ENCODE assay signal across 11 cellular contexts in the genomic region with DNA sequence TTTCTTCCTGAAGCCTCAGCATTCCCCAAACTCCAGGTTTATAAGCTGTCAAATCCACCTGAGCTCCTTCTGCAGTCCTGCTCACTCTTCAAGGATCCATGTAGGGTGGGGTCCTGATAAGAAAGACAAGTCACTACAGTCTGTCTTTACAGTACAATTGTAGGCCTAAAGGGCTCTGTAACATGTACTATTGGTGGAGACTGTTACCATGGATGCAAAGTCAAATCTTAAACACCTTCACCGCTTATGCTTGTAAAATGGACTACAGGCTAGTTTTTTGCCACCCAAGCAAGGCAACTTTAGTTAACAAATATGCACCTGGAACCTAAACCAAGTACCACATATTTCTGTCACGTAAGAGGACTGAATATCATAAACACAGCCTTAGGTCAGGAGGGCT. TPM values are rescaled to one million over a fixed set of nuclear protein-coding genes. Genes with fewer than 3 reads are reported as not detected.
DNase-seq lines count a peak whose midpoint lies in the region; ATAC-seq and TF ChIP-seq lines count a peak whose summit lies in the region.
"Had no signal": no experiment of that assay in that cellular context is flagged by ENCODE, and none has a peak within 500 bp of the region (broad histone marks: within the 10 kb centered on the region; RNA-seq: fewer than 3 reads in every experiment).

No MANE protein-coding gene starts in this region.

- H3K9me2 ChIP-seq in DOHH2 (replicated peaks; ENCODE audit: control insufficient read depth, low read length) (no peaks in the 10 kb centered on the region), PC-3 (replicated peaks; ENCODE audit: low read length) (no peaks in the 10 kb centered on the region)

- H3K36me3 Mint-ChIP-seq in progenitor cell of endocrine pancreas (ENCODE audit: insufficient read depth): peaks cover 28% of the 10 kb centered on the region

- BruUV-seq in PC-3 (replicated peaks; lab: Mats Ljungman, UMichigan): no TSS peak

- WGBS in testis, 2 donors: 96 to 98% methylated on average over 2 of the region's 2 CpGs

- intact Hi-C loops in PC-3 (cut with micrococcal nuclease): no loop called here
- intact Hi-C loops in testis (cut with DNase I; ENCODE audit: low total_unique reads): no loop called here

- H4K20me1 ChIP-seq in DOHH2 (ENCODE audit: control insufficient read depth, insufficient read depth, low read depth, low read length) (no peaks in the 10 kb centered on the region), PC-3 (ENCODE audit: low read length) (no peaks in the 10 kb centered on the region)

- no peaks in the 10 kb centered on the region for H3K9me3 Mint-ChIP-seq in progenitor cell of endocrine pancreas (ENCODE audit: low read depth)

- POLR2A ChIA-PET in PC-3 (lab: Charles Lee; ENCODE audit: unreplicated experiment): interaction anchor here (0.6 kb wide), 1 partner anchor 15 kb away, joined by 3 read pairs; no protein-coding TSS in a partner anchor

- H3K4me2 ChIP-seq in DOHH2 (ENCODE audit: low read length): peak overlapping the region; percentile 71
- peak overlapping the region; percentile 51 for H3K4me2 ChIP-seq in PC-3 (ENCODE audit: low read length)

- no peak overlapping the region for H3K4me3 Mint-ChIP-seq in progenitor cell of endocrine pancreas (ENCODE audit: low read depth)

- TF ChIP-seq CTCF in DOHH2 (IDR thresholded peaks at IDR 0.05; ENCODE audit: low read depth, low read length, poor library complexity, severe bottlenecking): no peak
- TF ChIP-seq CTCF in PC-3 (conservative IDR thresholded peaks at IDR 0.05; ENCODE audit: low read depth, low read length): no peak
- TF ChIP-seq CTCF in progenitor cell of endocrine pancreas (IDR thresholded peaks at IDR 0.05; ENCODE audit: unreplicated experiment): no peak
- TF ChIP-seq CTCF in testis (IDR thresholded peaks at IDR 0.05): no peak

- no peaks in the 10 kb centered on the region for H3K27me3 Mint-ChIP-seq in progenitor cell of endocrine pancreas

- no peaks in the 10 kb centered on the region for H3K27me3 ChIP-seq in DOHH2 (ENCODE audit: control insufficient read depth, low read length)
- H3K27me3 ChIP-seq in PC-3 (ENCODE audit: low read length): no peaks in the 10 kb centered on the region
- no peaks in the 10 kb centered on the region for H3K27me3 ChIP-seq in duodenal mucosa (ENCODE audit: control insufficient read depth in 1 of 2, insufficient read depth in 2 of 2, low read length in 2 of 2)
- H3K27me3 ChIP-seq in testis: no peaks in the 10 kb centered on the region
- H3K27me3 ChIP-seq: dorsolateral prefrontal cortex had no signal

- TF ChIP-seq POLR2A in testis (IDR thresholded peaks at IDR 0.05): no peak

- peaks cover 19% of the 10 kb centered on the region for H3F3A ChIP-seq in DOHH2 (ENCODE audit: control insufficient read depth, insufficient read depth)
- H3F3A ChIP-seq in PC-3 (ENCODE audit: low read length, unreplicated experiment): no peaks in the 10 kb centered on the region

- no peaks in the 10 kb centered on the region for H3K9me3 ChIP-seq in DOHH2 (ENCODE audit: control insufficient read depth, insufficient read depth, low read length)
- H3K9me3 ChIP-seq in PC-3 (ENCODE audit: low read length): no peaks in the 10 kb centered on the region
- H3K9me3 ChIP-seq in duodenal mucosa (ENCODE audit: control insufficient read depth in 1 of 2, low read length in 2 of 2): no peaks in the 10 kb centered on the region
- no peaks in the 10 kb centered on the region for H3K9me3 ChIP-seq in testis

- no peak overlapping the region for H3K9ac ChIP-seq in PC-3 (ENCODE audit: low read length)
- no peak overlapping the region for H3K9ac ChIP-seq in duodenal mucosa (ENCODE audit: low read depth in 1 of 2, low read length in 2 of 2)

- no peak; the same call in 1 of the 2 replicates for ATAC-seq in PC-3
- ATAC-seq in GM18858 (IDR thresholded peaks at IDR 0.05; ENCODE audit: unreplicated experiment): no peak
- ATAC-seq: K562 had no signal

- H3K27ac ChIP-seq in DOHH2 (ENCODE audit: low read depth, low read length): peak overlapping the region; percentile 89
- peak overlapping the region; percentile 40 for H3K27ac ChIP-seq in PC-3 (ENCODE audit: low read length)
- peak overlapping the region; percentile 34 for H3K27ac ChIP-seq in duodenal mucosa (ENCODE audit: low read depth, low read length)
- H3K27ac ChIP-seq in testis: peak overlapping the region in 1 of 2 donors; percentile 58

- H3K79me2 ChIP-seq in DOHH2 (ENCODE audit: control insufficient read depth, low read length) (peaks cover 45% of the 10 kb centered on the region), PC-3 (ENCODE audit: low read length) (peaks cover 5% of the 10 kb centered on the region; the same call in 1 of the 2 replicates)

- H3K4me3 ChIP-seq in DOHH2 (ENCODE audit: low read length) (no peak overlapping the region; the same call in 1 of the 2 replicates), PC-3 (ENCODE audit: low read length) (no peak overlapping the region), duodenal mucosa (ENCODE audit: low read depth in 1 of 2, low read length in 2 of 2) (no peak overlapping the region), testis (no peak overlapping the region)
- H3K4me3 ChIP-seq: dorsolateral prefrontal cortex, K562 had no signal

- H3K4me1 Mint-ChIP-seq in progenitor cell of endocrine pancreas (ENCODE audit: low read depth): peaks cover 29% of the 10 kb centered on the region

- peaks cover 74% of the 10 kb centered on the region for H3K4me1 ChIP-seq in DOHH2 (ENCODE audit: control insufficient read depth, low read length)
- H3K4me1 ChIP-seq in PC-3 (ENCODE audit: insufficient read depth, low read length): peaks cover 33% of the 10 kb centered on the region
- peaks cover 41 to 43% of the 10 kb centered on the region in 2 donors for H3K4me1 ChIP-seq in duodenal mucosa (ENCODE audit: control insufficient read depth in 1 of 2, insufficient read depth in 2 of 2, low read length in 2 of 2)
- peaks cover 21% of the 10 kb centered on the region for H3K4me1 ChIP-seq in testis

- H3K36me3 ChIP-seq in DOHH2 (ENCODE audit: control insufficient read depth, low read length) (peaks cover 30% of the 10 kb centered on the region), PC-3 (ENCODE audit: low read depth, low read length) (no peaks in the 10 kb centered on the region), duodenal mucosa (ENCODE audit: control insufficient read depth in 1 of 2, insufficient read depth in 2 of 2, low read length in 2 of 2) (no peaks in the 10 kb centered on the region), testis (ENCODE audit: low read depth, missing control alignments) (no peaks in the 10 kb centered on the region)

- CTCF ChIA-PET in PC-3 (lab: Charles Lee): no interaction called here

- DNase-seq in PC-3: no peak
- DNase-seq in progenitor cell of endocrine pancreas (ENCODE audit: low spot score, unreplicated experiment): no peak
- DNase-seq in testis: no peak
- no peak for DNase-seq in superior temporal gyrus (ENCODE audit: extremely low spot score)
- no peak for DNase-seq in T-helper 9 cell
- DNase-seq: dorsolateral prefrontal cortex, NCI-H2227 treated with DMSO at 0.1 percent for 48 hours had no signal

- H2AFZ ChIP-seq in PC-3 (ENCODE audit: low read length): no peak overlapping the region

- peak overlapping the region; percentile 77 for H3K27ac Mint-ChIP-seq in progenitor cell of endocrine pancreas

RNA-seq across cellular contexts. Expression of a gene that starts 44.7 kb away (rescaled TPM):
- total RNA-seq in PC-3 (2014; rRNA removed): 20.0 and 23.9 TPM in 2 replicates
- 64.1 and 69.8 TPM in 2 replicates for total RNA-seq in progenitor cell of endocrine pancreas
- 10 to 100 TPM; 65.9 to 73.6 TPM for total RNA-seq in testis
- polyA plus RNA-seq in testis (ENCODE audit: insufficient read depth, low read depth, low replicate concordance): 33.0 TPM
